In genomic region chr1:40618108-40618507, GRCh38 we compare ENCODE assay signal across 32 cellular contexts.
"Had no signal": no experiment of that assay in that cellular context is flagged by ENCODE, and none has a peak within 500 bp of the region (broad histone marks: within the 10 kb centered on the region; RNA-seq: fewer than 3 reads in every experiment).

No MANE protein-coding gene starts in this region.

- H3K4me1 ChIP-seq: adrenal gland, ascending aorta, body of pancreas, breast epithelium had no signal

- DNase-seq: activated effector memory CD4-positive, alpha-beta T cell treated with anti-CD3 and anti-CD28 coated beads, Interleukin-2, amount 50 U/mL, for 16 hours; activated effector memory CD4-positive, alpha-beta T cell treated with Interleukin-2 at 50 U/mL for 16 hours; activated gamma-delta T cell; activated gamma-delta T cell treated with Interleukin-2 at 50 U/mL for 16 hours; activated naive CD4-positive, alpha-beta T cell; activated naive CD4-positive, alpha-beta T cell treated with anti-CD3 and anti-CD28 coated beads for 36 hours; activated naive CD4-positive, alpha-beta T cell treated with anti-CD3 and anti-CD28 coated beads, Interleukin-2, amount 10 ng/mL, durations not matched to agents 7 days and 5 days; activated naive CD4-positive, alpha-beta T cell treated with anti-CD3 and anti-CD28 coated beads, Interleukin-2, amount 50 U/mL, for 16 hours; activated naive CD4-positive, alpha-beta T cell treated with Interleukin-2 at 50 U/mL for 16 hours; activated naive CD8-positive, alpha-beta T cell treated with anti-CD3 and anti-CD28 coated beads for 36 hours; activated naive CD8-positive, alpha-beta T cell treated with anti-CD3 and anti-CD28 coated beads, Interleukin-2, amount 10 ng/mL, durations not matched to agents 7 days and 5 days; activated naive CD8-positive, alpha-beta T cell treated with anti-CD3 and anti-CD28 coated beads, Interleukin-2, amount 50 U/mL, for 24 hours; activated T-cell treated with anti-CD3 and anti-CD28 coated beads, Interleukin-2, amount 50 U/mL, for 1 hour; activated T-cell treated with anti-CD3 and anti-CD28 coated beads, Interleukin-2, amount 50 U/mL, for 24 hours; activated T-cell treated with anti-CD3 and anti-CD28 coated beads, Interleukin-2, amount 50 U/mL, for 4 hours; activated T-cell treated with anti-CD3 and anti-CD28 coated beads, Interleukin-2, amount 50 U/mL, for 48 hours; activated T-cell treated with anti-CD3 and anti-CD28 coated beads, Interleukin-2, amount 50 U/mL, for 72 hours; amniotic stem cell; amygdala; anterior cingulate cortex; aorta; body of pancreas; brain microvascular endothelial cell; caudate nucleus; central memory CD4-positive, alpha-beta T cell; cerebellar nuclear complex had no signal

- H3K27ac ChIP-seq: adrenal gland, ascending aorta, body of pancreas, brain microvascular endothelial cell, breast epithelium, cardiac muscle cell had no signal

- ATAC-seq: activated naive CD4-positive, alpha-beta T cell treated with anti-CD3 and anti-CD28 coated beads, Interleukin-2, amount 50 U/mL, for 72 hours; activated naive CD8-positive, alpha-beta T cell treated with anti-CD3 and anti-CD28 coated beads, Interleukin-2, amount 50 U/mL, for 24 hours; activated T-cell treated with anti-CD3 and anti-CD28 coated beads, Interleukin-2, amount 50 U/mL, for 4 hours; activated T-cell treated with anti-CD3 and anti-CD28 coated beads, Interleukin-2, amount 50 U/mL, for 72 hours; activated T-helper 17 cell treated with anti-CD3 and anti-CD28 coated beads, Interleukin-2, amount 50 U/mL, for 72 hours; body of pancreas had no signal

- H3K4me3 ChIP-seq: adrenal gland, ascending aorta, body of pancreas, breast epithelium, cardiac muscle cell had no signal

- H3K9me3 ChIP-seq: adrenal gland, ascending aorta, body of pancreas, breast epithelium had no signal

- H3K36me3 ChIP-seq: adrenal gland, brain microvascular endothelial cell, breast epithelium, cardiac muscle cell had no signal

- H3K27me3 ChIP-seq: adrenal gland, ascending aorta, body of pancreas, brain microvascular endothelial cell, breast epithelium, cardiac muscle cell had no signal
